In the genomic region with DNA sequence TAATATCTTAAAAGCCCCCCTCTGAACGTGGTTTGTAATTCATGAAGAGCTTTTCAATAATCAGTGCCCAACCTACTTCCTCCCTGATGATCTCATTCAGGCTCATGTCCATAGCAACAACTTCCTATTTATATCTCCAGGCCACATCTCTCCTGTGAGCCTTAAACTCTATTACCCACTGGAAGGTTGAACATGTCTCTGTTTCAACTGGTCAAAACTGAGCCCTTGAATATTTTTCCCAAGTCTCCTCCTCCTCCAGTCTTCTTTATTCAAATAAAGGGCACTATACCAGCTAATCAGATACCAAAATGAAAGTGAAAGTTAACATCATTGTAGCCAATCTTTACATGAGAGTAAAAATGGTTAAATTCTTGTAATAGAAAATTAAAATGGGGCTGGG, we compare ENCODE assay signal across 8 cellular contexts.
DNase-seq lines count a peak whose midpoint lies in the region; ATAC-seq lines count a peak whose summit lies in the region.

No MANE protein-coding gene starts in this region.

- DNase-seq in COLO829 (ENCODE audit: low spot score) (peak; percentile 51), NCI-H1436 treated with DMSO at 0.1 percent for 48 hours (lab: John Stamatoyannopoulos, UW) (peak; percentile 65), myocyte (ENCODE audit: low read depth) (peak; percentile 84), NCI-H2227 treated with DMSO at 0.1 percent for 48 hours (lab: John Stamatoyannopoulos, UW) (no peak)
- no peak for DNase-seq in activated naive CD8-positive, alpha-beta T cell treated with anti-CD3 and anti-CD28 coated beads for 36 hours
- no peak for DNase-seq in stimulated activated CD4-positive, alpha-beta T cell treated with anti-CD3 and anti-CD28 coated beads, Interleukin-1b, Interleukin-23, amount 100 ng/mL, for 48 hours

- H3K36me3 Mint-ChIP-seq in activated naive CD8-positive, alpha-beta T cell treated with anti-CD3 and anti-CD28 coated beads for 36 hours = peaks cover 13% of the 10 kb centered on the region

- ATAC-seq in GM21390 (IDR thresholded peaks at IDR 0.05; ENCODE audit: unreplicated experiment) = peak; percentile 53
- ATAC-seq in GM19397 (IDR thresholded peaks at IDR 0.05; ENCODE audit: unreplicated experiment) = no peak

- H3K4me1 Mint-ChIP-seq in activated naive CD8-positive, alpha-beta T cell treated with anti-CD3 and anti-CD28 coated beads for 36 hours = peaks cover 31% of the 10 kb centered on the region

- peaks cover 9% of the 10 kb centered on the region for H3K9me3 Mint-ChIP-seq in activated naive CD8-positive, alpha-beta T cell treated with anti-CD3 and anti-CD28 coated beads for 36 hours

- peak overlapping the region; percentile 58 for H3K4me3 Mint-ChIP-seq in activated naive CD8-positive, alpha-beta T cell treated with anti-CD3 and anti-CD28 coated beads for 36 hours

- H3K27me3 Mint-ChIP-seq in activated naive CD8-positive, alpha-beta T cell treated with anti-CD3 and anti-CD28 coated beads for 36 hours = no peaks in the 10 kb centered on the region

- peak overlapping the region; percentile 92 for H3K27ac Mint-ChIP-seq in activated naive CD8-positive, alpha-beta T cell treated with anti-CD3 and anti-CD28 coated beads for 36 hours

Comparison
In these comparisons a context has a peak if more than half of its experiments do, and no peak if none do; other contexts are left out.
1. DNase-seq: peak in COLO829 (single experiment), NCI-H1436 treated with DMSO at 0.1 percent for 48 hours (single experiment) and myocyte (single experiment); none in activated naive CD8-positive, alpha-beta T cell treated with anti-CD3 and anti-CD28 coated beads for 36 hours (single experiment), NCI-H2227 treated with DMSO at 0.1 percent for 48 hours (single experiment) and stimulated activated CD4-positive, alpha-beta T cell treated with anti-CD3 and anti-CD28 coated beads, Interleukin-1b, Interleukin-23, amount 100 ng/mL, for 48 hours (single experiment).